ENCODE assay signal across 18 cellular contexts in the genomic region with DNA sequence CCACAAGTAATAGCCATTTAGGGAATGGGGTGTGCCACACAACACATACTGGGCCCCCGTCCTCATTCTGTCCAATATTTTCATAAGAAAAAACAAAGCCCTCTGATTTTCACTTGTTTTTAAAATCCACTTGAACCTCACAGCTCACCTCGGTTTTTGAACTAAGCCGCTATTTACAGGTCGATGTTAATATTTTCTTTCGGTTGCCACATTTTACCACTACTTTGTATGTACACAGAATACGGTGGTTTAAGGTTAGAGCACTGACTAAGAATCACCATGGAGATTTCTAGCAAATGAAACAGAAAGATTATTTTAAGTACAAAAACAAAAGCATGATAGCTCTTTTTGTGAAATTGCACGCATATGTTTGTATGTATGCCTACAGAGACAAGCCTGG.
DNase-seq lines count a peak whose midpoint lies in the region; ATAC-seq and TF ChIP-seq lines count a peak whose summit lies in the region.
"Had no signal": no experiment of that assay in that cellular context is flagged by ENCODE, and none has a peak within 500 bp of the region (broad histone marks: within the 10 kb centered on the region; RNA-seq: fewer than 3 reads in every experiment).

No MANE protein-coding gene starts in this region.

- ATAC-seq in left ventricle myocardium superior (peak; percentile 27), sciatic nerve (peak; percentile 18)
- ATAC-seq: GM12878, GM23338, HCT116 had no signal

- H3K27ac ChIP-seq in right atrium auricular region, result peak overlapping the region in 1 of 2 donors; percentile 16
- H3K27ac ChIP-seq in colonic mucosa, result no peak overlapping the region

- H3K4me1 ChIP-seq in right atrium auricular region, result peaks cover 0 to 7% of the 10 kb centered on the region in 2 donors
- no peaks in the 10 kb centered on the region for H3K4me1 ChIP-seq in colonic mucosa

- no peak for DNase-seq in left ventricle myocardium superior
- no peak for DNase-seq in right atrium auricular region (ENCODE audit: low spot score)
- DNase-seq in fibroblast of the aortic adventitia (ENCODE audit: low read depth), result peak; percentile 65
- no peak for DNase-seq in sciatic nerve (ENCODE audit: low spot score)
- no peak for DNase-seq in HuH-7.5 (ENCODE audit: low spot score)
- no peak for DNase-seq in NCI-H146 (lab: John Stamatoyannopoulos, UW)
- no peak for DNase-seq in colonic mucosa
- DNase-seq: DMS 273 treated with DMSO at 0.1 percent for 48 hours, GDM1, KBM-7, MV-4-11, NCI-H1417, NCI-H1930, NCI-H2171 treated with DMSO at 0.1 percent for 48 hours, NCI-H446 treated with DMSO at 0.1 percent for 48 hours had no signal

- TF ChIP-seq CTCF in right atrium auricular region (IDR thresholded peaks at IDR 0.05) (no peak), fibroblast of the aortic adventitia (IDR thresholded peaks at IDR 0.05; ENCODE audit: insufficient read depth, low read length) (no peak), colonic mucosa (IDR thresholded peaks at IDR 0.05) (no peak)

- no peak overlapping the region for H3K4me3 ChIP-seq in right atrium auricular region
- peak overlapping the region; percentile 9 for H3K4me3 ChIP-seq in fibroblast of the aortic adventitia (ENCODE audit: low read depth, low read length)
- H3K4me3 ChIP-seq in colonic mucosa, result no peak overlapping the region
- H3K4me3 ChIP-seq: GM12878, GM23338 had no signal

- no peaks in the 10 kb centered on the region for H3K9me3 ChIP-seq in right atrium auricular region
- H3K9me3 ChIP-seq in colonic mucosa, result no peaks in the 10 kb centered on the region

- intact Hi-C loops in left ventricle myocardium superior (cut with micrococcal nuclease), result no loop called here
- intact Hi-C loops in sciatic nerve (cut with DNase I), result no loop called here
- intact Hi-C loops in colonic mucosa (cut with DNase I), result no loop called here

- H3K36me3 ChIP-seq in right atrium auricular region (no peaks in the 10 kb centered on the region), colonic mucosa (no peaks in the 10 kb centered on the region)

- no peak overlapping the region for H3K9ac ChIP-seq in colonic mucosa (ENCODE audit: low read depth in 2 of 2, low read length in 2 of 2)

- H3K27me3 ChIP-seq in right atrium auricular region (no peaks in the 10 kb centered on the region), colonic mucosa (no peaks in the 10 kb centered on the region)
